8 cellular contexts compared by ENCODE assay signal in the genomic region with DNA sequence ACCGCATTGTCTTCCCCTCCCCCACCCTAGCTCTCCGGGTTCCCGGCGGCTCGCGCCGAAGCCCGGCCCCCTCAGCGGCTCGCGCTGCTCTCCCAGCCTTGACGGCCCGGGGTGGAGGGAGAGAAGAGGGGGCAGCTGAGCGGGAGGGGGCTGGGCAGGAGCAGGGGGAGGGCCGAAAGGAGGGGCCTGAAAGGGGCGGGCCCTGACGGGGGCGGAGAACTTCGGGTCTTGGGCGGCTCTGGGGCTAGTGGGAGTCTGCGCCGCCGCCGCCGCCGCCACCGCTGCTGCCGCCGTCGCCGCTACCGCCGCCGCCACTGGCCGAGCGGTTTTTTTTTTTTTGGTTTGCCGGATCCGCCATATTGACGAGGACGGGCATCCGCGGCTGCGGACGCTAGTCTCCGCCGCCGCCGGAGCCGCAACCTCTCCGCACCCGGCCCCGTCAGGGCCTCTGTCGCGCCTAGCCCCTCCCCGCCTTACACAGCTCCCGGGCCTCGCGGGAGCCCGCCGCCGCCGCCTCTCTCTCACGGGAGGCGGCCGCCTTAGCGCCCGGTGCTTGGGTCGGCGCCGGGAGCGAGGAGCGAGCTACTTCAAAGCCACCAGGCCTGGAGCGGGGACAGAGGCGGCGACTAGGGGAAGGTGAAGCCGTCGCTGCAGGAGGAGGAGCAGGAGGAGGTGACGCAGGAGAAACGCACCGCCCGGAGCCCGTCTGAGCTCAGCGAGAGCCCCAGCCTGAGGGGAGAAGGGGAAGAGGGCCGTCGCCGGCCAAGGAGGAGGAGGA. TPM values are rescaled to one million over a fixed set of nuclear protein-coding genes. Genes with fewer than 3 reads are reported as not detected.
DNase-seq lines count a peak whose midpoint lies in the region; ATAC-seq and TF ChIP-seq lines count a peak whose summit lies in the region.

Gene USP9X, plus strand, starts transcription at position 341 of the 778 bp plus-strand sequence. CDS start 38,184 bp downstream, outside the sequence.

- peak within 1 kb of the TSS; percentile 97 for H3K27ac Mint-ChIP-seq in dendritic cell treated with granulocyte-macrophage colony-stimulating factor and Interleukin-4, amounts not matched to agents 40 ng/mL and 50 ng/mL, for 4 days

- no peaks in the 10 kb centered on the region; the same call in 1 of the 2 replicates for H3K36me3 ChIP-seq in BE2C
- no peaks in the 10 kb centered on the region for H3K36me3 ChIP-seq in right lobe of liver

- peak; percentile 82 for TF ChIP-seq POLR2A in right lobe of liver (IDR thresholded peaks at IDR 0.05)

- intact Hi-C loops in dendritic cell treated with granulocyte-macrophage colony-stimulating factor and Interleukin-4, amounts not matched to agents 40 ng/mL and 50 ng/mL, for 4 days (cut with micrococcal nuclease) = loop anchor here (10.0 kb wide), 1 partner anchor 150 kb away; no protein-coding TSS in a partner anchor
- intact Hi-C loops in right lobe of liver (cut with DNase I) = no loop called here

- DNase-seq in BE2C (peak; percentile 91), GM19238 (ENCODE audit: insufficient read length, low spot score) (peak; percentile 68), NCI-H526 treated with DMSO at 0.1 percent for 48 hours (lab: John Stamatoyannopoulos, UW) (peak; percentile 84), right lobe of liver (peak; percentile 89 to 96 (median 96))
- DNase-seq in activated CD4-positive, alpha-beta T cell treated with anti-CD3 and anti-CD28 coated beads, Interleukin-2, amount 50 U/mL, for 4 hours = peak; percentile 78
- DNase-seq in stimulated activated CD4-positive, alpha-beta T cell treated with anti-CD3 and anti-CD28 coated beads, Interleukin-4, amount 100 ng/mL, for 24 hours = peak; percentile 85

- H3K4me1 ChIP-seq in BE2C = no peaks in the 10 kb centered on the region; the same call in 1 of the 2 replicates
- peaks cover 0 to 14% (median 9%) of the 10 kb centered on the region in 4 donors for H3K4me1 ChIP-seq in right lobe of liver

- H3K9me3 Mint-ChIP-seq in dendritic cell treated with granulocyte-macrophage colony-stimulating factor and Interleukin-4, amounts not matched to agents 40 ng/mL and 50 ng/mL, for 4 days = no peaks in the 10 kb centered on the region

- TF ChIP-seq CTCF in BE2C (IDR thresholded peaks at IDR 0.05; ENCODE audit: low read depth, low read length) (no peak), right lobe of liver (IDR thresholded peaks at IDR 0.05) (no peak)

- H3K4me1 Mint-ChIP-seq in dendritic cell treated with granulocyte-macrophage colony-stimulating factor and Interleukin-4, amounts not matched to agents 40 ng/mL and 50 ng/mL, for 4 days (ENCODE audit: low read depth) = no peaks in the 10 kb centered on the region

- WGBS in right lobe of liver (ENCODE audit: insufficient coverage, low coverage, low lambda C conversion rate, missing lambda C conversion rate) = 0% methylated on average over 22 of the region's 86 CpGs

- peak within 1 kb of the TSS; percentile 99 for H3K27ac ChIP-seq in right lobe of liver

- H3K27me3 ChIP-seq in BE2C (no peaks in the 10 kb centered on the region), right lobe of liver (no peaks in the 10 kb centered on the region)

- H3K36me3 Mint-ChIP-seq in dendritic cell treated with granulocyte-macrophage colony-stimulating factor and Interleukin-4, amounts not matched to agents 40 ng/mL and 50 ng/mL, for 4 days (ENCODE audit: low read depth) = peaks cover 18% of the 10 kb centered on the region

- no peaks in the 10 kb centered on the region for H3K27me3 Mint-ChIP-seq in dendritic cell treated with granulocyte-macrophage colony-stimulating factor and Interleukin-4, amounts not matched to agents 40 ng/mL and 50 ng/mL, for 4 days

- H3K4me3 ChIP-seq in BE2C (ENCODE audit: low read depth, low read length) = peak within 1 kb of the TSS; percentile 89
- peak within 1 kb of the TSS; percentile 79 to 87 (median 81) for H3K4me3 ChIP-seq in right lobe of liver

- peak within 1 kb of the TSS; percentile 92 for H3K4me3 Mint-ChIP-seq in dendritic cell treated with granulocyte-macrophage colony-stimulating factor and Interleukin-4, amounts not matched to agents 40 ng/mL and 50 ng/mL, for 4 days

- H3K9me3 ChIP-seq in BE2C = no peaks in the 10 kb centered on the region
- no peaks in the 10 kb centered on the region for H3K9me3 ChIP-seq in right lobe of liver

- peak; percentile 54 for ATAC-seq in HG03439 (IDR thresholded peaks at IDR 0.05; ENCODE audit: unreplicated experiment)
- ATAC-seq in right lobe of liver = peak; percentile 81 to 90 (median 83)

RNA-seq across cellular contexts. Expression of gene USP9X, which starts in this region (rescaled TPM):
- polyA plus RNA-seq in BE2C (2012; ENCODE audit: insufficient read depth, insufficient read length, low read depth) = 21.8 TPM
- total RNA-seq in right lobe of liver = 10 to 100 TPM; 53.5 to 76.2 (median 63.1) TPM

Comparison
In these comparisons a context has a peak if more than half of its experiments do, and no peak if none do; other contexts are left out.
1. Peak in every context shown above with its lines: DNase-seq, ATAC-seq, H3K4me3 ChIP-seq and H3K27ac ChIP-seq.